In the genomic region with DNA sequence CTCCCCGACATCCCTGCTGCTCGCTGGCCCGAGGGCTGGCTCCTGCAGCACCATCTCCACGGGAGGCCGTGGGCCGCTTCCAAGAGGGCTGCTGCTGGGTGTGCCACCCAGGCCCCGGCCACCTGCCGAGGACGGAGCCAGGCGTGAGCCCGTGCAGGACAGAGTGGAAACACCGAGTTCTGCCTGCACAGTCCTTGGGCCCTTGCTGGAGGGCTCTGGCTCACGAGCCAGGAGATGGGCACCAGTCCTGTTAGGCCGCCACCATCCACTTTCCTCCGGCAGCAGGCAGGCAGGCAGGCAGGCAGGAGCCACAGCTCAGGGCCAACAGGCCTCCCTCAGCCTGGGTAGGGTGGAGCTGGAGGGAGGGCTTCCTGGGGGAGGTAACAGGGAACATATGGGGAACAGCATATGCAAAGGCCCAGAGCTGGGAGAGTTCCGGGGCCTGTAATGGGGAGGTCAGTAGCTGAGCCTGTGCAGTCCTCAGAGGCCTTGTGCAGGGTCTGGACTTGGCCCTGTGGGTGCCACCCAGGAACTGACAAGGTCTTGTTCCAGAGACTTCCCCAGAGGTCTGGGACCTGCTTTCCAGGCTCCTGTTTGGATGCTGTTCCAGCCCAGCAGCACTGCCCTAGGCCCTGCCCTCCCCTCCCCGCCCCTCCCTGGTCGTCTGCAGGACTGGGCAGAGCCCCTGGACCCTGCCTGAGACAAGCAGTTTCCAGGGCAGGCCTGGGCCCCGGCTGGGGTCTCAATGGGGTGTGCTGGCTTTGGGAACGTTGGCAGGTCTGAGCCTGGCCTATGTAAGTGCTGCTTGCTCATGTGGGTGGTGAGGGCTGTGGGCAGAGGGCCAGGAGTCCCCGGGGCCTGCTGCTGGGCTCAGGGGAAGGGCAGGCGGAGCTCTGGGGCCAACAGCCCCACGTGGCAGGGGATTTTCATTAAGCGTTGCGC, we compare ENCODE assay signal across 2 cellular contexts.
TF ChIP-seq lines count a peak whose summit lies in the region.

No MANE protein-coding gene starts in this region.

TF ChIP-seq in HEK293, 187 proteins besides CTCF, POLR2A, EP300 and RAD21 (continued from another document):
- TF ChIP-seq, protein P1, sequence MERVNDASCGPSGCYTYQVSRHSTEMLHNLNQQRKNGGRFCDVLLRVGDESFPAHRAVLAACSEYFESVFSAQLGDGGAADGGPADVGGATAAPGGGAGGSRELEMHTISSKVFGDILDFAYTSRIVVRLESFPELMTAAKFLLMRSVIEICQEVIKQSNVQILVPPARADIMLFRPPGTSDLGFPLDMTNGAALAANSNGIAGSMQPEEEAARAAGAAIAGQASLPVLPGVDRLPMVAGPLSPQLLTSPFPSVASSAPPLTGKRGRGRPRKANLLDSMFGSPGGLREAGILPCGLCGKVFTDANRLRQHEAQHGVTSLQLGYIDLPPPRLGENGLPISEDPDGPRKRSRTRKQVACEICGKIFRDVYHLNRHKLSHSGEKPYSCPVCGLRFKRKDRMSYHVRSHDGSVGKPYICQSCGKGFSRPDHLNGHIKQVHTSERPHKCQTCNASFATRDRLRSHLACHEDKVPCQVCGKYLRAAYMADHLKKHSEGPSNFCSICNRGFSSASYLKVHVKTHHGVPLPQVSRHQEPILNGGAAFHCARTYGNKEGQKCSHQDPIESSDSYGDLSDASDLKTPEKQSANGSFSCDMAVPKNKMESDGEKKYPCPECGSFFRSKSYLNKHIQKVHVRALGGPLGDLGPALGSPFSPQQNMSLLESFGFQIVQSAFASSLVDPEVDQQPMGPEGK (tag by site-specific recombination; IDR thresholded peaks at IDR 0.05) = peak; percentile 37
- peak; percentile 87 for TF ChIP-seq ZNF623 (tag by site-specific recombination; IDR thresholded peaks at IDR 0.05)
- peak; percentile 89 for TF ChIP-seq ZIC2 (tag by site-specific recombination; IDR thresholded peaks at IDR 0.05)
- no peak for TF ChIP-seq ZBTB7A (tag by site-specific recombination; IDR thresholded peaks at IDR 0.05; ENCODE audit: low read depth)
- TF ChIP-seq ZFHX2 (tag by site-specific recombination; conservative IDR thresholded peaks at IDR 0.05) = peak; percentile 90
- TF ChIP-seq, protein P2, sequence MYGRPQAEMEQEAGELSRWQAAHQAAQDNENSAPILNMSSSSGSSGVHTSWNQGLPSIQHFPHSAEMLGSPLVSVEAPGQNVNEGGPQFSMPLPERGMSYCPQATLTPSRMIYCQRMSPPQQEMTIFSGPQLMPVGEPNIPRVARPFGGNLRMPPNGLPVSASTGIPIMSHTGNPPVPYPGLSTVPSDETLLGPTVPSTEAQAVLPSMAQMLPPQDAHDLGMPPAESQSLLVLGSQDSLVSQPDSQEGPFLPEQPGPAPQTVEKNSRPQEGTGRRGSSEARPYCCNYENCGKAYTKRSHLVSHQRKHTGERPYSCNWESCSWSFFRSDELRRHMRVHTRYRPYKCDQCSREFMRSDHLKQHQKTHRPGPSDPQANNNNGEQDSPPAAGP (tag by site-specific recombination; IDR thresholded peaks at IDR 0.05) = peak; percentile 55
- no peak for TF ChIP-seq ZNF175 (tag by site-specific recombination; IDR thresholded peaks at IDR 0.05)
- no peak for TF ChIP-seq MYNN (tag by site-specific recombination; IDR thresholded peaks at IDR 0.05; ENCODE audit: borderline replicate concordance)
- TF ChIP-seq IKZF3 (tag by site-specific recombination; IDR thresholded peaks at IDR 0.05) = 0 out of 2 replicates have a peak, but pooled peaks have one; percentile 25
TF ChIP-seq in HEK293: peak in this region for 13.

TF ChIP-seq in SK-N-SH treated with all-trans-retinoic acid at 6 μM for 48 hours, 23 proteins besides CTCF, POLR2A, EP300 and RAD21 (continued from another document):
- no peak for TF ChIP-seq PPARA (CRISPR knock-in tag; IDR thresholded peaks at IDR 0.05; ENCODE audit: borderline replicate concordance)
- no peak for TF ChIP-seq OSR1 (CRISPR knock-in tag; IDR thresholded peaks at IDR 0.05)
- TF ChIP-seq ARNTL (CRISPR knock-in tag; IDR thresholded peaks at IDR 0.05; ENCODE audit: borderline replicate concordance, low read depth) = no peak
- no peak for TF ChIP-seq BACH2 (CRISPR knock-in tag; IDR thresholded peaks at IDR 0.05; ENCODE audit: borderline replicate concordance)
- no peak for TF ChIP-seq GLIS3 (CRISPR knock-in tag; IDR thresholded peaks at IDR 0.05)
- TF ChIP-seq ZC3H10 (CRISPR knock-in tag; IDR thresholded peaks at IDR 0.05) = no peak
- no peak for TF ChIP-seq CSDC2 (CRISPR knock-in tag; IDR thresholded peaks at IDR 0.05)
- TF ChIP-seq TCF4 (CRISPR knock-in tag; IDR thresholded peaks at IDR 0.05; ENCODE audit: borderline replicate concordance) = no peak
- TF ChIP-seq, protein P1 (CRISPR knock-in tag; IDR thresholded peaks at IDR 0.05; ENCODE audit: borderline replicate concordance) = no peak
- no peak for TF ChIP-seq ESRRG (CRISPR knock-in tag; IDR thresholded peaks at IDR 0.05)
- no peak for TF ChIP-seq ZNF70 (CRISPR knock-in tag; IDR thresholded peaks at IDR 0.05)
- TF ChIP-seq ZFP30 (CRISPR knock-in tag; IDR thresholded peaks at IDR 0.05) = no peak
- TF ChIP-seq ISL1 (CRISPR knock-in tag; IDR thresholded peaks at IDR 0.05) = no peak
